16 cellular contexts compared by ENCODE assay signal in genomic region chr18:58100154-58100553, GRCh38. TPM values are rescaled to one million over a fixed set of nuclear protein-coding genes. Genes with fewer than 3 reads are reported as not detected.
DNase-seq lines count a peak whose midpoint lies in the region; ATAC-seq, FAIRE-seq and TF ChIP-seq lines count a peak whose summit lies in the region.
"Had no signal": no experiment of that assay in that cellular context is flagged by ENCODE, and none has a peak within 500 bp of the region (broad histone marks: within the 10 kb centered on the region; RNA-seq: fewer than 3 reads in every experiment).

No MANE protein-coding gene starts in this region.

- H3K27me3 ChIP-seq in colonic mucosa = no peaks in the 10 kb centered on the region
- no peaks in the 10 kb centered on the region for H3K27me3 ChIP-seq in left ventricle myocardium inferior (ENCODE audit: low read depth)
- H3K27me3 ChIP-seq: SJSA1 had no signal

- TF ChIP-seq CTCF in colonic mucosa (IDR thresholded peaks at IDR 0.05) (no peak), left ventricle myocardium inferior (IDR thresholded peaks at IDR 0.05; ENCODE audit: borderline replicate concordance) (no peak)

- intact Hi-C loops in colonic mucosa (cut with DNase I) (no loop called here), left ventricle myocardium inferior (cut with micrococcal nuclease) (no loop called here)

- H3K27ac ChIP-seq in colonic mucosa (peak overlapping the region; percentile 67), left ventricle myocardium inferior (replicated peaks) (no peak overlapping the region)
- H3K27ac ChIP-seq: GM23248, psoas muscle, SJSA1, VCaP had no signal

- H3K4me3 ChIP-seq in colonic mucosa (no peak overlapping the region), left ventricle myocardium inferior (no peak overlapping the region)
- H3K4me3 ChIP-seq: GM23248, psoas muscle, SJSA1 had no signal

- FAIRE-seq in GM12891 (lab: Jason Lieb, UNC) = peak; percentile 82

- DNase-seq in GM12891 (ENCODE audit: insufficient read length, low spot score) = no peak
- DNase-seq in colonic mucosa = no peak
- no peak for DNase-seq in amygdala (lab: John Stamatoyannopoulos, UW)
- no peak for DNase-seq in left ventricle myocardium inferior
- no peak for DNase-seq in UCSD-AML1 (lab: John Stamatoyannopoulos, UW; ENCODE audit: unreplicated experiment)
- DNase-seq: activated CD8-positive, alpha-beta memory T cell treated with anti-CD3 and anti-CD28 coated beads, Interleukin-2, amount 50 U/mL, for 4 hours; dermis blood vessel endothelial cell; DMS153; GM23248; NCI-H187 treated with DMSO at 0.1 percent for 48 hours; psoas muscle had no signal

- H3K36me3 ChIP-seq in colonic mucosa (no peaks in the 10 kb centered on the region), left ventricle myocardium inferior (no peaks in the 10 kb centered on the region)
- H3K36me3 ChIP-seq: SJSA1 had no signal

- H3K4me1 ChIP-seq in colonic mucosa = peaks cover 9% of the 10 kb centered on the region
- H3K4me1 ChIP-seq in left ventricle myocardium inferior = peaks cover 21% of the 10 kb centered on the region
- H3K4me1 ChIP-seq: psoas muscle had no signal

- ATAC-seq in GM19395 (IDR thresholded peaks at IDR 0.05; ENCODE audit: unreplicated experiment) (peak; percentile 53), HG03432 (IDR thresholded peaks at IDR 0.05; ENCODE audit: unreplicated experiment) (peak; percentile 64), HG02970 (IDR thresholded peaks at IDR 0.05; ENCODE audit: low FRiP score, unreplicated experiment) (no peak)
- ATAC-seq: psoas muscle had no signal

- H3K9me3 ChIP-seq in colonic mucosa = no peaks in the 10 kb centered on the region
- no peaks in the 10 kb centered on the region for H3K9me3 ChIP-seq in left ventricle myocardium inferior (replicated peaks)
- H3K9me3 ChIP-seq: psoas muscle, SJSA1 had no signal

- no peak for TF ChIP-seq POLR2A in GM12891 (IDR thresholded peaks at IDR 0.05; ENCODE audit: low read depth, low read length)

- H3K9ac ChIP-seq in colonic mucosa (ENCODE audit: low read depth in 2 of 2, low read length in 2 of 2) = peak overlapping the region in 1 of 2 donors; percentile 43
- H3K9ac ChIP-seq: GM23248 had no signal

TF ChIP-seq in GM12891, 5 proteins besides CTCF, POLR2A, EP300 and RAD21:
- TF ChIP-seq POU2F2 (IDR thresholded peaks at IDR 0.05; ENCODE audit: low read depth, low read length) (no peak), SPI1 (IDR thresholded peaks at IDR 0.05; ENCODE audit: low read depth, low read length) (peak; percentile 29; the same call in 1 of the 2 replicates)
TF ChIP-seq in GM12891: peak in this region for 1.

RNA-seq across cellular contexts. Expression of gene NEDD4L, which starts 56.1 kb away (rescaled TPM):
- polyA plus RNA-seq in GM12891 (2012; ENCODE audit: low read depth, missing spikeins) = 8.8 TPM
- total RNA-seq in colonic mucosa = 100 to 1,000 TPM; 149 to 212 TPM
- total RNA-seq in left ventricle myocardium inferior = 45.8 TPM
